Comparison of ENCODE assay signal across 8 cellular contexts in the genomic region with DNA sequence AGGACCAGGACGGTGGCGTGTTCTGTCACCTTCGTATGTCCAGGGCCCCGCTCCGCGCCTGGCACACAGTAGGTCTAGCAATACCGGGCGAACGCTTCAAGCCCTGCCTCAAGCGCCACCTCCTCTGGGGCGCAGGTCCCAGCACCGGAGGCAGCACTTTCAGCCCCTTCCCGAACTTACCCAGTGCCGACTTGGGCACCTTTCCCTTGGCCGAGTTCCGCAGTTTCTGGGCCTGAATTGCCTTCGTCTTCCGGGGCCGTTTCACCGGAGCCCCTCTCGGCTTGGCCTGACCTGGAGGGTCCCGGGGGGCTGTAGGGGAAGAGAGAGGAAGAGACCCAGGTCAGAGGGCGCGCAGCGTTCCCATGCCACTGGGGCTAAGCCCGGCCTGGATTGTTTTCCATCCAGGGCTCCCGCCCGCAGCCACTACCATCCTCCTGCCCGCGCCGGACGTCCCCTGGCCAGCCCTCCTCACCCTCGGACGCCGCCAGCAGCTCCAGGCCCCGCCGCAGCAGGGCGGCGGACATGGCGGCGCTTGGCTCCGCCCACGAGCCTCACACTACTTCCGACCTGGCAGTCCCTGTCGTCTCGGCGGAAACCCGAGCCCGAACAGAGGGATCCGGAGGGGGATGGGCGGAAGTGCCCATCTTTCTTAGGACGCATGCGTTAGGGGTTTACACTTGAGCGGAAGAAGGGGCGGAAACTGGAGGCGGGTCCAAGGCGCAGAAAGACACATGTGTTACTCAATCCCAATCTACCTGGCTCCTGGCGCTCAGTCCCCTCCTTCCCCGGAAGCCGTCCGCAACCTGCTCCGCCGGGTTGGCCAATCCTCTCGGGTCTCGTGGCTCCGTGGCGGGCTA. TPM values are rescaled to one million over a fixed set of nuclear protein-coding genes. Genes with fewer than 3 reads are reported as not detected.
DNase-seq lines count a peak whose midpoint lies in the region; ATAC-seq and TF ChIP-seq lines count a peak whose summit lies in the region.

A gene with protein sequence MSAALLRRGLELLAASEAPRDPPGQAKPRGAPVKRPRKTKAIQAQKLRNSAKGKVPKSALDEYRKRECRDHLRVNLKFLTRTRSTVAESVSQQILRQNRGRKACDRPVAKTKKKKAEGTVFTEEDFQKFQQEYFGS (minus strand): TSS at position 534 of the 857 bp plus-strand sequence. CDS start 10 bp downstream, at position 524.

- intact Hi-C loops in left ventricle myocardium inferior (cut with micrococcal nuclease): no loop called here

- TF ChIP-seq POLR2A in GM15510 (IDR thresholded peaks at IDR 0.05; ENCODE audit: borderline replicate concordance, extremely low read depth, insufficient read length): peak; percentile 98

- H3K9me3 ChIP-seq in left ventricle myocardium inferior (replicated peaks): no peaks in the 10 kb centered on the region

- peak; percentile 92 to 97 for DNase-seq in NCI-H187 (lab: John Stamatoyannopoulos, UW)
- DNase-seq in T-helper 2 cell: peak; percentile 94 to 100 (median 99)
- peak; percentile 99 for DNase-seq in left ventricle myocardium inferior
- DNase-seq in progenitor cell of endocrine pancreas (ENCODE audit: low spot score, unreplicated experiment): peak; percentile 97
- peak; percentile 99 for DNase-seq in ureter (ENCODE audit: low spot score)

- no peaks in the 10 kb centered on the region for H3K27me3 ChIP-seq in left ventricle myocardium inferior (ENCODE audit: low read depth)

- H3K36me3 ChIP-seq in left ventricle myocardium inferior: peaks cover 17% of the 10 kb centered on the region

- no peaks in the 10 kb centered on the region for H3K9me3 Mint-ChIP-seq in progenitor cell of endocrine pancreas (ENCODE audit: low read depth)

- peak within 1 kb of the TSS; percentile 97 for H3K4me3 ChIP-seq in left ventricle myocardium inferior

- TF ChIP-seq CTCF in left ventricle myocardium inferior (IDR thresholded peaks at IDR 0.05; ENCODE audit: borderline replicate concordance) (peak; percentile 10), progenitor cell of endocrine pancreas (IDR thresholded peaks at IDR 0.05; ENCODE audit: unreplicated experiment) (no peak)

- peaks cover 6% of the 10 kb centered on the region for H3K36me3 Mint-ChIP-seq in progenitor cell of endocrine pancreas (ENCODE audit: insufficient read depth)

- H3K27ac Mint-ChIP-seq in progenitor cell of endocrine pancreas: peak within 1 kb of the TSS; percentile 94

- H3K4me3 Mint-ChIP-seq in progenitor cell of endocrine pancreas (ENCODE audit: low read depth): peak within 1 kb of the TSS; percentile 93

- H3K4me1 ChIP-seq in left ventricle myocardium inferior: peaks cover 62% of the 10 kb centered on the region

- no peaks in the 10 kb centered on the region for H3K27me3 Mint-ChIP-seq in progenitor cell of endocrine pancreas

- peaks cover 34% of the 10 kb centered on the region for H3K4me1 Mint-ChIP-seq in progenitor cell of endocrine pancreas (ENCODE audit: low read depth)

- peak; percentile 76 for ATAC-seq in HG02885 (IDR thresholded peaks at IDR 0.05; ENCODE audit: poor library complexity, unreplicated experiment)

- H3K27ac ChIP-seq in angular gyrus (ENCODE audit: low read depth, low read length): peak within 1 kb of the TSS; percentile 90
- H3K27ac ChIP-seq in left ventricle myocardium inferior (replicated peaks): peak within 1 kb of the TSS; percentile 96

RNA-seq across cellular contexts. Expression of the gene that starts here (rescaled TPM):
- total RNA-seq in left ventricle myocardium inferior: 59.3 TPM
- 45.2 and 48.2 TPM in 2 replicates for total RNA-seq in progenitor cell of endocrine pancreas
- total RNA-seq in ureter: 43.2 TPM

Comparison
In these comparisons a context has a peak if more than half of its experiments do, and no peak if none do; other contexts are left out.
1. Peak in every context shown above with its lines: DNase-seq, ATAC-seq, H3K4me3 ChIP-seq and H3K27ac ChIP-seq.